32 cellular contexts compared by ENCODE assay signal in genomic region chr5:124560370-124560769, GRCh38.
"Had no signal": no experiment of that assay in that cellular context is flagged by ENCODE, and none has a peak within 500 bp of the region (broad histone marks: within the 10 kb centered on the region; RNA-seq: fewer than 3 reads in every experiment).

No MANE protein-coding gene starts in this region.

- ATAC-seq: Right ventricle myocardium inferior, SK-N-SH treated with all-trans-retinoic acid at 6 μM for 48 hours had no signal

- H3K4me1 ChIP-seq: Peyer's patch, SJCRH30 had no signal

- H3K9me3 ChIP-seq: MG63, Peyer's patch, SJCRH30 had no signal

- DNase-seq: Kasumi-1, KBM-7, MG63, NCI-H1048, NCI-H1092 treated with DMSO at 0.1 percent for 48 hours, NCI-H1105 treated with DMSO at 0.1 percent for 48 hours, NCI-H1417, NCI-H1436, NCI-H146, NCI-H1694, NCI-H187, NCI-H1930, NCI-H2029 treated with DMSO at 0.1 percent for 48 hours, NCI-H2081 treated with DMSO at 0.1 percent for 48 hours, NCI-H2107, NCI-H2171, NCI-H226, NCI-H446 treated with DMSO at 0.1 percent for 48 hours, NCI-H510A, NCI-H524, NCI-H526, NCI-H748 treated with DMSO at 0.1 percent for 48 hours, NCI-H82, PC-9, Peyer's patch, RPMI8226, SHP77, SIG-M5, SJCRH30 had no signal

- H3K36me3 ChIP-seq: MG63, Peyer's patch, SJCRH30 had no signal

- H3K4me3 ChIP-seq: MG63, PC-9, Peyer's patch, SJCRH30, SK-N-MC had no signal

- H3K27me3 ChIP-seq: MG63, Peyer's patch, SJCRH30 had no signal

- H3K27ac ChIP-seq: PC-9, Peyer's patch, SJCRH30, SK-N-MC had no signal
